In genomic region chr9:12368569-12368968, GRCh38 we compare ENCODE assay signal across 23 cellular contexts.
"Had no signal": no experiment of that assay in that cellular context is flagged by ENCODE, and none has a peak within 500 bp of the region (broad histone marks: within the 10 kb centered on the region; RNA-seq: fewer than 3 reads in every experiment).

No MANE protein-coding gene starts in this region.

- DNase-seq: activated CD4-positive, alpha-beta memory T cell treated with anti-CD3 and anti-CD28 coated beads, Interleukin-2, amount 10 ng/mL, durations not matched to agents 7 days and 5 days; activated CD4-positive, alpha-beta T cell treated with anti-CD3 and anti-CD28 coated beads for 36 hours; activated CD4-positive, alpha-beta T cell treated with anti-CD3 and anti-CD28 coated beads, Interleukin-2, amount 50 U/mL, for 1 hour; activated gamma-delta T cell; activated naive CD4-positive, alpha-beta T cell treated with anti-CD3 and anti-CD28 coated beads for 36 hours; activated T-cell treated with anti-CD3 and anti-CD28 coated beads for 4 hours; activated T-cell treated with anti-CD3 and anti-CD28 coated beads, Interleukin-2, amount 50 U/mL, for 48 hours; amygdala; brain microvascular endothelial cell; Kasumi-1; KBM-7; NCI-H1092; NCI-H1417 treated with DMSO at 0.1 percent for 48 hours; NCI-H1694; NCI-H2029; NCI-H510A treated with DMSO at 0.1 percent for 48 hours; T-cell; T-helper 2 cell had no signal

- H3K27me3 Mint-ChIP-seq: activated CD4-positive, alpha-beta memory T cell treated with anti-CD3 and anti-CD28 coated beads, Interleukin-2, amount 10 ng/mL, durations not matched to agents 7 days and 5 days; activated CD4-positive, alpha-beta T cell treated with anti-CD3 and anti-CD28 coated beads for 36 hours; activated naive CD8-positive, alpha-beta T cell; activated T-helper 17 cell treated with anti-CD3 and anti-CD28 coated beads, Interleukin-2, amount 50 U/mL, for 72 hours; T-cell had no signal

- H3K27ac Mint-ChIP-seq: activated CD4-positive, alpha-beta memory T cell treated with anti-CD3 and anti-CD28 coated beads, Interleukin-2, amount 10 ng/mL, durations not matched to agents 7 days and 5 days; activated CD4-positive, alpha-beta T cell treated with anti-CD3 and anti-CD28 coated beads for 36 hours; activated naive CD4-positive, alpha-beta T cell treated with anti-CD3 and anti-CD28 coated beads for 36 hours; activated naive CD8-positive, alpha-beta T cell; activated T-helper 17 cell treated with anti-CD3 and anti-CD28 coated beads, Interleukin-2, amount 50 U/mL, for 72 hours; T-cell had no signal

- H3K27me3 ChIP-seq: brain microvascular endothelial cell, cardiac muscle cell had no signal

- H3K4me1 Mint-ChIP-seq: activated CD4-positive, alpha-beta memory T cell treated with anti-CD3 and anti-CD28 coated beads, Interleukin-2, amount 10 ng/mL, durations not matched to agents 7 days and 5 days; activated CD4-positive, alpha-beta T cell treated with anti-CD3 and anti-CD28 coated beads for 36 hours; activated T-helper 17 cell treated with anti-CD3 and anti-CD28 coated beads, Interleukin-2, amount 50 U/mL, for 72 hours; T-cell had no signal

- H3K4me3 ChIP-seq: cardiac muscle cell, SK-N-MC had no signal

- H3K27ac ChIP-seq: brain microvascular endothelial cell, cardiac muscle cell, SK-N-MC, VCaP had no signal

- H3K36me3 ChIP-seq: brain microvascular endothelial cell, cardiac muscle cell had no signal

- H3K36me3 Mint-ChIP-seq: activated naive CD8-positive, alpha-beta T cell; T-cell had no signal

- H3K4me3 Mint-ChIP-seq: activated CD4-positive, alpha-beta memory T cell treated with anti-CD3 and anti-CD28 coated beads, Interleukin-2, amount 10 ng/mL, durations not matched to agents 7 days and 5 days; activated CD4-positive, alpha-beta T cell treated with anti-CD3 and anti-CD28 coated beads for 36 hours; activated naive CD4-positive, alpha-beta T cell treated with anti-CD3 and anti-CD28 coated beads for 36 hours; activated naive CD8-positive, alpha-beta T cell; activated T-helper 17 cell treated with anti-CD3 and anti-CD28 coated beads, Interleukin-2, amount 50 U/mL, for 72 hours; T-cell had no signal

- ATAC-seq: activated CD4-positive, alpha-beta T cell treated with anti-CD3 and anti-CD28 coated beads for 36 hours; activated T-helper 17 cell treated with anti-CD3 and anti-CD28 coated beads, Interleukin-2, amount 50 U/mL, for 72 hours; T-cell had no signal
